In the genomic region with DNA sequence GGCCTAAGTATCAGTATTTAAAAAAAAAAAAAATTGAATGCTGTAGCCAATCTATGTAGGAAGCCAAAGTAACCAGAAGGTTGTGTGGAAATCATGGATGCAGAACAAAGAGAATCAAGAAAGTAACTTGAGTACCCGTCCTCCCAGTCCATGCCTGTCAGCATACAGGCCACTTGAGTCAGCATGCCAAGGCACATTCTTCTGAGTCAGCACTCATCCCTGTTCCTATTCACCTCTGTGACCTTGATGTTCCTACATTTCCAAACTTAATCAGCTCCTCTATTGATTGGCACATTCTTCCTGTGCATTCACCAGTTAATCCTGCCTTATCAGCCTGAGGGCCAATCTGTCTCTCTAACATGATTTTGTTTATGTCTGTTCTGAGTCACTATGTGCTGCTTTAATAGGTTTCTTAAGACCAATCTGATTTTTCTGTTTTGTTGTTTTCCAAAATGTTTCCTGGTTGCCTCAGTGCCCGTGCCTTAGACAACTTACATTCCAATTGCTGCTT, we compare ENCODE assay signal across 8 cellular contexts.
A peak's percentile ranks its signal among the peaks of the same experiment; 100 is the strongest.
DNase-seq lines count a peak whose midpoint lies in the region; ATAC-seq lines count a peak whose summit lies in the region.

No MANE protein-coding gene starts in this region.

- no peak overlapping the region for H4K91ac ChIP-seq in trophoblast cell (ENCODE audit: low read depth, low read length)

- DNase-seq in GM03348 (ENCODE audit: low spot score), result peak; percentile 58
- DNase-seq in NCI-H82 treated with DMSO at 0.1 percent for 48 hours (lab: John Stamatoyannopoulos, UW; ENCODE audit: unreplicated experiment), result peak; percentile 78
- peak; percentile 80 to 81 for DNase-seq in trophoblast cell
- no peak for DNase-seq in effector memory CD4-positive, alpha-beta T cell
- DNase-seq in globus pallidus (ENCODE audit: low spot score), result no peak
- DNase-seq in NCI-H2081 (lab: John Stamatoyannopoulos, UW), result no peak
- DNase-seq in hypothalamus (lab: John Stamatoyannopoulos, UW), result no peak

- no peak overlapping the region for H4K12ac ChIP-seq in trophoblast cell (ENCODE audit: low read depth, low read length)

- H3K14ac ChIP-seq in trophoblast cell (ENCODE audit: low read length), result no peak overlapping the region

- no peak overlapping the region for H3K23ac ChIP-seq in trophoblast cell (ENCODE audit: low read length)

- peak; percentile 99 for ATAC-seq in esophagus mucosa

- H3K36me3 ChIP-seq in trophoblast cell (ENCODE audit: control insufficient read depth in 1 of 2, insufficient read depth in 2 of 2, low read length in 2 of 2), result peaks cover 0 to 3% of the 10 kb centered on the region in 2 experiments
- H3K36me3 ChIP-seq in effector memory CD4-positive, alpha-beta T cell (ENCODE audit: control insufficient read depth, insufficient read depth, low read length), result no peaks in the 10 kb centered on the region

- no peak overlapping the region for H3K4ac ChIP-seq in trophoblast cell (ENCODE audit: low read depth, low read length)

- no peak overlapping the region for H3K18ac ChIP-seq in trophoblast cell (ENCODE audit: low read length)

- no peak overlapping the region for H2AK5ac ChIP-seq in trophoblast cell (ENCODE audit: low read length)

- H3K9me3 ChIP-seq in trophoblast cell (ENCODE audit: insufficient read depth, low read depth, low read length), result no peaks in the 10 kb centered on the region
- no peaks in the 10 kb centered on the region for H3K9me3 ChIP-seq in effector memory CD4-positive, alpha-beta T cell (ENCODE audit: control insufficient read depth, low read length)

- peak overlapping the region; percentile 60 for H2BK12ac ChIP-seq in trophoblast cell (ENCODE audit: low read length)

- no peaks in the 10 kb centered on the region for H3K79me2 ChIP-seq in trophoblast cell (ENCODE audit: control insufficient read depth, insufficient read depth, low read length, poor library complexity)

- no peaks in the 10 kb centered on the region for H3K27me3 ChIP-seq in trophoblast cell (ENCODE audit: insufficient read depth, low read length)
- no peaks in the 10 kb centered on the region for H3K27me3 ChIP-seq in effector memory CD4-positive, alpha-beta T cell (replicated peaks; ENCODE audit: control insufficient read depth, insufficient read depth, low read length, poor library complexity, severe bottlenecking)

- H3K27ac ChIP-seq in trophoblast cell (ENCODE audit: low read depth, low read length), result peak overlapping the region; percentile 56
- no peak overlapping the region for H3K27ac ChIP-seq in effector memory CD4-positive, alpha-beta T cell (ENCODE audit: insufficient read depth, low read length, poor library complexity, severe bottlenecking)

- no peak overlapping the region for H2BK120ac ChIP-seq in trophoblast cell (ENCODE audit: insufficient read depth, low read length, poor library complexity)

- H2AFZ ChIP-seq in trophoblast cell (ENCODE audit: insufficient read depth, low read length, poor library complexity), result no peak overlapping the region

- no peak overlapping the region for H3K4me2 ChIP-seq in trophoblast cell (ENCODE audit: low read length)

- WGBS in trophoblast cell (ENCODE audit: extremely low coverage, insufficient coverage, insufficient read length), result no CpG with 5 or more reads among the region's 2 CpGs

- peaks cover 4% of the 10 kb centered on the region for H3K79me1 ChIP-seq in trophoblast cell (ENCODE audit: low read length)

- peaks cover 2 to 8% of the 10 kb centered on the region in 2 experiments for H3K4me1 ChIP-seq in trophoblast cell (ENCODE audit: control insufficient read depth in 1 of 2, insufficient read depth in 2 of 2, low read length in 2 of 2)
- no peaks in the 10 kb centered on the region for H3K4me1 ChIP-seq in effector memory CD4-positive, alpha-beta T cell (ENCODE audit: control insufficient read depth, insufficient read depth, low read length, poor library complexity, severe bottlenecking)

- H3K9ac ChIP-seq in trophoblast cell (ENCODE audit: low read length), result no peak overlapping the region

- H3K4me3 ChIP-seq in trophoblast cell (ENCODE audit: low read depth, low read length), result no peak overlapping the region
- no peak overlapping the region for H3K4me3 ChIP-seq in effector memory CD4-positive, alpha-beta T cell (ENCODE audit: insufficient read depth, low read depth, low read length, poor library complexity, severe bottlenecking)

- no peak overlapping the region for H2BK5ac ChIP-seq in trophoblast cell (ENCODE audit: low read depth, low read length, poor library complexity)

- H4K8ac ChIP-seq in trophoblast cell (ENCODE audit: low read depth, low read length), result no peak overlapping the region

Comparison
In these comparisons a context has a peak if more than half of its experiments do, and no peak if none do; other contexts are left out.
1. DNase-seq: peak in GM03348 (single experiment), NCI-H82 treated with DMSO at 0.1 percent for 48 hours (single experiment) and trophoblast cell (2 of 2); none in effector memory CD4-positive, alpha-beta T cell (0 of 3), globus pallidus (single experiment), NCI-H2081 (0 of 2) and hypothalamus (0 of 51).